24 cellular contexts compared by ENCODE assay signal in the genomic region with DNA sequence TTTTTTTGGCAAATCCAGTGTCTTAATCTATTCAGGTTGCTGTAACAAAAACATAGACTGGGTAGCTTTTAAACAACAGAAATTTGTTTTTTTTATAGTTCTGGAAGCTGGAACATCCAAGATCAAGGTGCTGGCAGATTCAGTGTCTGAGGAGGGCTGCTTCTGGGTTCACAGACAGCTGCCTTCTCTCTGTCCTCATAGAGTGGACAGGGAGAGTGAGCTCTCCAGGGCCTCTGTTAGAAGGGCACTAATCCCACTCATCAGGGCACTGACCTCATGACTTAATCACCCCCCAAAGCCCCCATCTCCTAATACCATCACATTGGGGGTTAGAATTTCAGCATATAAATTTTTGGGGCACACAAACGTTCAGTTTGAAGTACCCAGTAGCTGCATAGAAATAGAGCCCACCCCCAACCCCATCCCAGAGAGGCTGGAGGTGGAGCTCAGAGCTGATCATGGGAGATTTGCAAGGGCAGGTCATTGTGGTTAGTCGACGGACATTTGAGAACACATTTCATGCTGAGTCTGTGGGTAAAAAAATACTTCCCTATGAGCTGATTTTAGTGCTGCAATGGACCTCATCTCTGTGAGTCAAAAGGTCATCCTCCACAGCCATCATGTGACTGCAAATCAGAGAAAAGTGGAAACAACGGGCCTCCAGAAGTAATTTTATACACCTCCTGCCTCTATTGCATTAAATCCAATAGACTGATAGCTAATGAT.
DNase-seq lines count a peak whose midpoint lies in the region; ATAC-seq, FAIRE-seq and TF ChIP-seq lines count a peak whose summit lies in the region.
"Had no signal": no experiment of that assay in that cellular context is flagged by ENCODE, and none has a peak within 500 bp of the region (broad histone marks: within the 10 kb centered on the region; RNA-seq: fewer than 3 reads in every experiment).

No MANE protein-coding gene starts in this region.

- H3K4me1 Mint-ChIP-seq in natural killer cell (peaks cover 0 to 6% of the 10 kb centered on the region in 2 donors), astrocyte (ENCODE audit: low read depth, unreplicated experiment) (peaks cover 18% of the 10 kb centered on the region)
- no peaks in the 10 kb centered on the region for H3K4me1 Mint-ChIP-seq in natural killer cell treated with Interleukin-12 subunit alpha and Interleukin-12 subunit beta and Interleukin-15 and Interleukin-18, amount 100 ng/mL, for 72 hours (ENCODE audit: low read depth in 2 of 2)
- H3K4me1 Mint-ChIP-seq: activated CD4-positive, alpha-beta T cell treated with anti-CD3 and anti-CD28 coated beads, Interleukin-2, amount 10 ng/mL, durations not matched to agents 7 days and 5 days had no signal

- no peak overlapping the region for H2AFZ ChIP-seq in astrocyte (ENCODE audit: low read depth, low read length)

- TF ChIP-seq CTCF in natural killer cell (IDR thresholded peaks at IDR 0.05) (no peak), astrocyte (IDR thresholded peaks at IDR 0.05; ENCODE audit: insufficient read depth, low read depth, low read length) (no peak), upper lobe of right lung (IDR thresholded peaks at IDR 0.05) (no peak)

- no peak overlapping the region for H3K9ac ChIP-seq in astrocyte (ENCODE audit: low read length)

- H3K27ac Mint-ChIP-seq in natural killer cell (no peak overlapping the region), astrocyte (ENCODE audit: unreplicated experiment) (no peak overlapping the region)
- no peak overlapping the region for H3K27ac Mint-ChIP-seq in natural killer cell treated with Interleukin-12 subunit alpha and Interleukin-12 subunit beta and Interleukin-15 and Interleukin-18, amount 100 ng/mL, for 72 hours
- H3K27ac Mint-ChIP-seq: activated CD4-positive, alpha-beta T cell treated with anti-CD3 and anti-CD28 coated beads, Interleukin-2, amount 10 ng/mL, durations not matched to agents 7 days and 5 days had no signal

- H3K9me3 ChIP-seq in astrocyte (ENCODE audit: insufficient read depth, low read depth, low read length): no peaks in the 10 kb centered on the region
- H3K9me3 ChIP-seq in upper lobe of right lung: no peaks in the 10 kb centered on the region
- H3K9me3 ChIP-seq: A549, prostate gland, spleen had no signal

- ATAC-seq in natural killer cell: peak in 2 of 3 donors; percentile 24 to 72
- no peak for ATAC-seq in natural killer cell treated with Interleukin-12 subunit alpha and Interleukin-12 subunit beta and Interleukin-15 and Interleukin-18, amount 100 ng/mL, for 72 hours
- ATAC-seq in upper lobe of right lung: peak; percentile 84
- no peak for ATAC-seq in GM19397 (IDR thresholded peaks at IDR 0.05; ENCODE audit: unreplicated experiment)
- ATAC-seq: A549, GM12878 had no signal

- H3K27ac ChIP-seq in astrocyte (ENCODE audit: low read depth, low read length): no peak overlapping the region
- H3K27ac ChIP-seq in upper lobe of right lung: peak overlapping the region; percentile 17
- H3K27ac ChIP-seq: A549, prostate gland, RWPE1 had no signal

- H4K20me1 ChIP-seq in astrocyte (ENCODE audit: insufficient read depth, low read length): no peaks in the 10 kb centered on the region

- no peak for FAIRE-seq in astrocyte (lab: Jason Lieb, UNC)
- FAIRE-seq: A549, H54 had no signal

- H3K4me1 ChIP-seq in astrocyte (ENCODE audit: insufficient read depth, low read length): peaks cover 16% of the 10 kb centered on the region
- peaks cover 4% of the 10 kb centered on the region for H3K4me1 ChIP-seq in upper lobe of right lung
- H3K4me1 ChIP-seq: A549, prostate gland had no signal

- H3K36me3 ChIP-seq in astrocyte (ENCODE audit: insufficient read depth, low read length) (no peaks in the 10 kb centered on the region), upper lobe of right lung (no peaks in the 10 kb centered on the region)
- H3K36me3 ChIP-seq: prostate gland, spleen had no signal

- no peaks in the 10 kb centered on the region for H3K27me3 ChIP-seq in astrocyte (ENCODE audit: insufficient read depth, low read length)
- H3K27me3 ChIP-seq in upper lobe of right lung: peaks cover 12% of the 10 kb centered on the region

- no peak overlapping the region for H3K4me2 ChIP-seq in astrocyte (ENCODE audit: low read length)
- H3K4me2 ChIP-seq: A549 had no signal

- H3K36me3 Mint-ChIP-seq in natural killer cell: no peaks in the 10 kb centered on the region
- H3K36me3 Mint-ChIP-seq in natural killer cell treated with Interleukin-12 subunit alpha and Interleukin-12 subunit beta and Interleukin-15 and Interleukin-18, amount 100 ng/mL, for 72 hours: no peaks in the 10 kb centered on the region
- H3K36me3 Mint-ChIP-seq in astrocyte (ENCODE audit: low read depth, unreplicated experiment): peaks cover 13% of the 10 kb centered on the region

- intact Hi-C loops in natural killer cell (cut with micrococcal nuclease): no loop called here
- intact Hi-C loops in upper lobe of right lung (cut with DNase I): no loop called here

- H3K9me3 Mint-ChIP-seq in natural killer cell (peaks cover 0 to 2% of the 10 kb centered on the region in 2 donors), astrocyte (ENCODE audit: unreplicated experiment) (peaks cover 7% of the 10 kb centered on the region)
- peaks cover 1% of the 10 kb centered on the region for H3K9me3 Mint-ChIP-seq in natural killer cell treated with Interleukin-12 subunit alpha and Interleukin-12 subunit beta and Interleukin-15 and Interleukin-18, amount 100 ng/mL, for 72 hours
- H3K9me3 Mint-ChIP-seq: activated CD4-positive, alpha-beta T cell treated with anti-CD3 and anti-CD28 coated beads, Interleukin-2, amount 10 ng/mL, durations not matched to agents 7 days and 5 days had no signal

- H3K4me3 Mint-ChIP-seq in natural killer cell (no peak overlapping the region), astrocyte (ENCODE audit: unreplicated experiment) (no peak overlapping the region)
- no peak overlapping the region for H3K4me3 Mint-ChIP-seq in natural killer cell treated with Interleukin-12 subunit alpha and Interleukin-12 subunit beta and Interleukin-15 and Interleukin-18, amount 100 ng/mL, for 72 hours
- H3K4me3 Mint-ChIP-seq: activated CD4-positive, alpha-beta T cell treated with anti-CD3 and anti-CD28 coated beads, Interleukin-2, amount 10 ng/mL, durations not matched to agents 7 days and 5 days; nephron progenitor cell had no signal

- peaks cover 0 to 4% of the 10 kb centered on the region in 2 donors for H3K27me3 Mint-ChIP-seq in natural killer cell (ENCODE audit: low read depth in 2 of 2)
- peaks cover 0 to 20% of the 10 kb centered on the region in 2 donors for H3K27me3 Mint-ChIP-seq in natural killer cell treated with Interleukin-12 subunit alpha and Interleukin-12 subunit beta and Interleukin-15 and Interleukin-18, amount 100 ng/mL, for 72 hours
- H3K27me3 Mint-ChIP-seq in astrocyte (ENCODE audit: low read depth, unreplicated experiment): no peaks in the 10 kb centered on the region
- H3K27me3 Mint-ChIP-seq: activated CD4-positive, alpha-beta T cell treated with anti-CD3 and anti-CD28 coated beads, Interleukin-2, amount 10 ng/mL, durations not matched to agents 7 days and 5 days had no signal

- H3K4me3 ChIP-seq in astrocyte (ENCODE audit: insufficient read depth, low read depth, low read length): no peak overlapping the region
- no peak overlapping the region for H3K4me3 ChIP-seq in upper lobe of right lung
- H3K4me3 ChIP-seq: A549, GM12878, prostate gland had no signal

- H3K79me2 ChIP-seq in astrocyte (ENCODE audit: insufficient read depth, low read length): no peaks in the 10 kb centered on the region

- DNase-seq in natural killer cell: no peak
- DNase-seq in natural killer cell treated with Interleukin-12 subunit alpha and Interleukin-12 subunit beta and Interleukin-15 and Interleukin-18, amount 100 ng/mL, for 72 hours (ENCODE audit: low spot score): no peak
- peak; percentile 66 for DNase-seq in astrocyte (ENCODE audit: low read depth)
- DNase-seq in medulla oblongata (ENCODE audit: extremely low spot score): peak; percentile 70
- no peak for DNase-seq in upper lobe of right lung
- no peak for DNase-seq in AG20443 (ENCODE audit: low spot score)
- no peak for DNase-seq in NCI-H1694 (lab: John Stamatoyannopoulos, UW)
- DNase-seq: activated CD4-positive, alpha-beta T cell treated with anti-CD3 and anti-CD28 coated beads, Interleukin-2, amount 10 ng/mL, durations not matched to agents 7 days and 5 days; activated CD8-positive, alpha-beta memory T cell treated with anti-CD3 and anti-CD28 coated beads, Interleukin-2, amount 50 U/mL, for 48 hours; activated gamma-delta T cell treated with Interleukin-2 at 50 U/mL for 16 hours; amygdala; C1 segment of cervical spinal cord; GF-D8; mammary epithelial cell; NCI-H187; nephron progenitor cell; spleen; stimulated activated CD4-positive, alpha-beta T cell treated with anti-CD3 and anti-CD28 coated beads, Interleukin-4, amount 100 ng/mL, for 4 hours had no signal

Comparison
In these comparisons a context has a peak if more than half of its experiments do, and no peak if none do; other contexts are left out.
1. ATAC-seq: peak in natural killer cell (2 of 3) and upper lobe of right lung (single experiment); none in natural killer cell treated with Interleukin-12 subunit alpha and Interleukin-12 subunit beta and Interleukin-15 and Interleukin-18, amount 100 ng/mL, for 72 hours (0 of 2) and GM19397 (single experiment).
2. DNase-seq: peak in astrocyte (single experiment) and medulla oblongata (single experiment); none in natural killer cell (single experiment), natural killer cell treated with Interleukin-12 subunit alpha and Interleukin-12 subunit beta and Interleukin-15 and Interleukin-18, amount 100 ng/mL, for 72 hours (single experiment), upper lobe of right lung (single experiment), AG20443 (single experiment) and NCI-H1694 (single experiment).